In genomic region chr19:55400281-55401087, GRCh38 we compare ENCODE assay signal across 12 cellular contexts. TPM values are rescaled to one million over a fixed set of nuclear protein-coding genes. Genes with fewer than 3 reads are reported as not detected.
DNase-seq lines count a peak whose midpoint lies in the region; TF ChIP-seq lines count a peak whose summit lies in the region.
"Had no signal": no experiment of that assay in that cellular context is flagged by ENCODE, and none has a peak within 500 bp of the region (broad histone marks: within the 10 kb centered on the region; RNA-seq: fewer than 3 reads in every experiment).

No MANE protein-coding gene starts in this region.

- H3K4me1 ChIP-seq in osteoblast (ENCODE audit: insufficient read depth, low read length): peaks cover 2% of the 10 kb centered on the region
- no peaks in the 10 kb centered on the region for H3K4me1 ChIP-seq in effector memory CD4-positive, alpha-beta T cell (ENCODE audit: control insufficient read depth, insufficient read depth, low read length, poor library complexity, severe bottlenecking)

- no peaks in the 10 kb centered on the region for H3K9me2 ChIP-seq in SU-DHL-6 (replicated peaks; ENCODE audit: insufficient read depth, low read length)

- H2AFZ ChIP-seq in SU-DHL-6 (ENCODE audit: low read depth, low read length, severe bottlenecking): no peak overlapping the region
- no peak overlapping the region for H2AFZ ChIP-seq in osteoblast (ENCODE audit: low read length)

- 0 out of 2 replicates have a peak overlapping the region, but pooled peaks have one; percentile 7 for H3K27ac ChIP-seq in SU-DHL-6 (ENCODE audit: low read depth, low read length)
- H3K27ac ChIP-seq in osteoblast (ENCODE audit: low read depth, low read length): no peak overlapping the region
- no peak overlapping the region for H3K27ac ChIP-seq in effector memory CD4-positive, alpha-beta T cell (ENCODE audit: insufficient read depth, low read length, poor library complexity, severe bottlenecking)
- H3K27ac ChIP-seq: coronary artery, upper lobe of right lung had no signal

- H3K4me3 ChIP-seq in SU-DHL-6 (ENCODE audit: insufficient read depth, low read length, poor library complexity, severe bottlenecking): no peak overlapping the region
- no peak overlapping the region for H3K4me3 ChIP-seq in osteoblast (ENCODE audit: insufficient read depth, low read length)
- no peak overlapping the region for H3K4me3 ChIP-seq in effector memory CD4-positive, alpha-beta T cell (ENCODE audit: insufficient read depth, low read depth, low read length, poor library complexity, severe bottlenecking)
- H3K4me3 ChIP-seq: coronary artery, upper lobe of right lung had no signal

- H4K20me1 ChIP-seq in SU-DHL-6 (ENCODE audit: low read depth, low read length) (peaks cover 12% of the 10 kb centered on the region), osteoblast (ENCODE audit: insufficient read depth, low read length) (peaks cover 45% of the 10 kb centered on the region)

- no peaks in the 10 kb centered on the region for H3K27me3 ChIP-seq in SU-DHL-6 (ENCODE audit: low read length)
- H3K27me3 ChIP-seq in osteoblast (ENCODE audit: insufficient read depth, low read length): no peaks in the 10 kb centered on the region
- H3K27me3 ChIP-seq in effector memory CD4-positive, alpha-beta T cell (replicated peaks; ENCODE audit: control insufficient read depth, insufficient read depth, low read length, poor library complexity, severe bottlenecking): no peaks in the 10 kb centered on the region
- H3K27me3 ChIP-seq: upper lobe of right lung had no signal

- H3K9me3 Mint-ChIP-seq in activated naive CD4-positive, alpha-beta T cell treated with anti-CD3 and anti-CD28 coated beads, Interleukin-2, amount 10 ng/mL, durations not matched to agents 7 days and 5 days: no peaks in the 10 kb centered on the region

- no peak for DNase-seq in activated naive CD4-positive, alpha-beta T cell treated with anti-CD3 and anti-CD28 coated beads, Interleukin-2, amount 10 ng/mL, durations not matched to agents 7 days and 5 days
- DNase-seq in activated naive CD4-positive, alpha-beta T cell (lab: John Stamatoyannopoulos, UW): no peak
- peak; percentile 72 for DNase-seq in osteoblast (ENCODE audit: insufficient read length, low spot score, missing footprints)
- DNase-seq in effector CD4-positive, alpha-beta T cell: no peak
- DNase-seq in effector memory CD4-positive, alpha-beta T cell: no peak
- DNase-seq: KBM-7, NCI-H510A treated with DMSO at 0.1 percent for 48 hours, Right ventricle myocardium superior, upper lobe of right lung had no signal

- no peak overlapping the region for H3K4me3 Mint-ChIP-seq in activated naive CD4-positive, alpha-beta T cell treated with anti-CD3 and anti-CD28 coated beads, Interleukin-2, amount 10 ng/mL, durations not matched to agents 7 days and 5 days

- H3K79me2 ChIP-seq in SU-DHL-6 (ENCODE audit: insufficient read depth, low read length) (peaks cover 3% of the 10 kb centered on the region), osteoblast (ENCODE audit: insufficient read depth, low read length) (peaks cover 24% of the 10 kb centered on the region)

- peak overlapping the region; percentile 54 for H3K27ac Mint-ChIP-seq in activated naive CD4-positive, alpha-beta T cell treated with anti-CD3 and anti-CD28 coated beads, Interleukin-2, amount 10 ng/mL, durations not matched to agents 7 days and 5 days

- peaks cover 35% of the 10 kb centered on the region for H3F3A ChIP-seq in SU-DHL-6 (ENCODE audit: insufficient read depth)

- H3K36me3 ChIP-seq in SU-DHL-6 (ENCODE audit: low read length) (peaks cover 20% of the 10 kb centered on the region), osteoblast (ENCODE audit: insufficient read depth, low read length) (peaks cover 42% of the 10 kb centered on the region)
- peaks cover 31% of the 10 kb centered on the region for H3K36me3 ChIP-seq in effector memory CD4-positive, alpha-beta T cell (ENCODE audit: control insufficient read depth, insufficient read depth, low read length)

- H3K4me2 ChIP-seq in SU-DHL-6 (ENCODE audit: low read depth, low read length, poor library complexity, severe bottlenecking) (no peak overlapping the region), osteoblast (ENCODE audit: insufficient read depth, low read length) (no peak overlapping the region)

- H3K27me3 Mint-ChIP-seq in activated naive CD4-positive, alpha-beta T cell treated with anti-CD3 and anti-CD28 coated beads, Interleukin-2, amount 10 ng/mL, durations not matched to agents 7 days and 5 days: no peaks in the 10 kb centered on the region

- peaks cover 40% of the 10 kb centered on the region for H3K4me1 Mint-ChIP-seq in activated naive CD4-positive, alpha-beta T cell treated with anti-CD3 and anti-CD28 coated beads, Interleukin-2, amount 10 ng/mL, durations not matched to agents 7 days and 5 days

- TF ChIP-seq CTCF in SU-DHL-6 (IDR thresholded peaks at IDR 0.05; ENCODE audit: insufficient read depth, low read length, poor library complexity, severe bottlenecking) (no peak), osteoblast (IDR thresholded peaks at IDR 0.05; ENCODE audit: extremely low read depth, low read depth, low read length) (no peak)

- H3K36me3 Mint-ChIP-seq in activated naive CD4-positive, alpha-beta T cell treated with anti-CD3 and anti-CD28 coated beads, Interleukin-2, amount 10 ng/mL, durations not matched to agents 7 days and 5 days: peaks cover 40% of the 10 kb centered on the region

- H3K9me3 ChIP-seq in SU-DHL-6 (ENCODE audit: insufficient read depth, low read length) (no peaks in the 10 kb centered on the region), osteoblast (ENCODE audit: low read depth, low read length) (no peaks in the 10 kb centered on the region)
- no peaks in the 10 kb centered on the region for H3K9me3 ChIP-seq in effector memory CD4-positive, alpha-beta T cell (ENCODE audit: control insufficient read depth, low read length)
- H3K9me3 ChIP-seq: upper lobe of right lung had no signal

- CTCF ChIA-PET in activated naive CD4-positive, alpha-beta T cell treated with anti-CD3 and anti-CD28 coated beads, Interleukin-2, amount 10 ng/mL, durations not matched to agents 7 days and 5 days (lab: Charles Lee): no interaction called here

- H3K9ac ChIP-seq in SU-DHL-6 (ENCODE audit: low read length): no peak overlapping the region

RNA-seq across cellular contexts. Expression of gene UBE2S, which starts 7.1 kb away (rescaled TPM):
- 37.3 and 66.9 TPM in 2 replicates for total RNA-seq in osteoblast

RNA-seq across cellular contexts. Expression of gene RPL28, which starts 14.8 kb away (rescaled TPM):
- 223 and 310 TPM in 2 replicates for total RNA-seq in osteoblast

RNA-seq across cellular contexts. Expression of gene TMEM238, which starts 16.4 kb away (rescaled TPM):
- total RNA-seq in osteoblast: 0.29 TPM in 1 of 2 replicates, not detected in the other

RNA-seq across cellular contexts. Expression of gene TMEM190, which starts 23.9 kb away (rescaled TPM):
- not detected in 2 replicates for total RNA-seq in osteoblast
- total RNA-seq: mesenteric fat pad, Right ventricle myocardium superior, upper lobe of right lung had no signal

RNA-seq across cellular contexts. Expression of gene IL11, which starts 30.2 kb away (rescaled TPM):
- total RNA-seq in osteoblast: 0.36 and 1.2 TPM in 2 replicates
- total RNA-seq: mesenteric fat pad, Right ventricle myocardium superior had no signal
